In the genomic region with DNA sequence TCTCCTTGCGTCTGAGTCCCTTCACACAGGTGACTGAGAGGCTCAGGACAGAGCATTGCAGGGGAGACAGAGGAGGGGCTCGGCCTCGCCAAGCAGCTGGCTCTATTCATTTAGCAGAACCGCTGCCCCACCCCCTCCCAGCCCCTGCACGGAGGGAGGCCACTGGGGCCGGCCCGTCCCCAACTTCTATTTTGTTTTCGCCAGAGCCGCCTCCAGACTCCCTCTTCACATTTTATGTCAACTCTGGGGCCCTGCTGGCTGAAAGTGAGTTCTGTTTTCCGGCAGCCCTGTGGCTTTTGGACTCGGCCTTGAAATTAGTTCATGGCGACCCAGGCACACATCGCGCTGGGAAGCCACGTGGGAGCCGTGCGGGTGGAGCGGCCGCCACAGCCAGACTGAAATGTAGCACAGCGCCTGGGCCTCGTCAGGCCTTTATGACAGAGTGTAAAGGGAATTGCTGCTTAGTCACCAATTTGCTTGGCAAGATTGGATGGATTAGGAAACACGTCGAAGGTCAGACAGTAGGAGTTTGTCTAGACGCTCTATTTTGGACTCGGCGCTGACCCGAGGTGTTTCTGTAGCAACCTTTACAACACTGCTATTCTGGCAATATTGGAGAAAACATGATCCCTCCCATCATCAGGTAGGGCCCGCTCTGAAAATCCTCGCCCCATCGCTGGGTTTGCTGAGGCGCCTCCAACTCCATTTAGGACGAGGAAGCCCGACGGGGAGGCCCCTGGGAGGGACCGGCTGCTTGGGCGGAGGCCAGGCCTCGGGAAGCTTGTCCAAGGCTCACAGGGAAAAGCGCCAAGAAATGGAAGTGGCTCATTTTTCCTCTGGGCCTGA, we compare ENCODE assay signal across 9 cellular contexts.
A peak's percentile ranks its signal among the peaks of the same experiment; 100 is the strongest.
DNase-seq lines count a peak whose midpoint lies in the region; ATAC-seq, FAIRE-seq and TF ChIP-seq lines count a peak whose summit lies in the region.
"Had no signal": no experiment of that assay in that cellular context is flagged by ENCODE, and none has a peak within 500 bp of the region (broad histone marks: within the 10 kb centered on the region; RNA-seq: fewer than 3 reads in every experiment).

No MANE protein-coding gene starts in this region.

- WGBS in mesenchymal stem cell: 44% methylated on average over 38 of the region's 38 CpGs

- no peak overlapping the region for H3K4me3 Mint-ChIP-seq in activated T-helper 1 cell treated with anti-CD3 and anti-CD28 coated beads, Interleukin-12 subunit alpha, Interleukin-12 subunit beta, Interleukin-2, Interleukin-4 antibody, amounts not matched to agents 30 ng/mL and 10 ng/mL and 1 ng/mL, durations not matched to agents 14 hours and 24 hours and 36 hours

- H2BK12ac ChIP-seq in mesenchymal stem cell (ENCODE audit: low read length in 2 of 2): no peak overlapping the region

- H3K18ac ChIP-seq in mesenchymal stem cell (ENCODE audit: low read depth in 1 of 2, low read length in 2 of 2): no peak overlapping the region

- H2BK120ac ChIP-seq in mesenchymal stem cell (ENCODE audit: low read depth, low read length): no peak overlapping the region

- H3K4me3 ChIP-seq in endothelial cell of umbilical vein (replicated peaks in 1 of 3; ENCODE audit: insufficient read depth in 1 of 3, low read depth in 1 of 3, low read length in 3 of 3) (no peak overlapping the region), mesenchymal stem cell (ENCODE audit: insufficient read depth in 1 of 2, low read depth in 1 of 2, low read length in 2 of 2) (no peak overlapping the region), upper lobe of right lung (no peak overlapping the region)

- no peaks in the 10 kb centered on the region for H3K36me3 ChIP-seq in endothelial cell of umbilical vein (ENCODE audit: control insufficient read depth in 2 of 2, extremely low read depth in 1 of 2, insufficient read depth in 2 of 2, low read length in 2 of 2)
- H3K36me3 ChIP-seq in mesenchymal stem cell (ENCODE audit: control insufficient read depth in 1 of 2, insufficient read depth in 2 of 2, low read depth in 1 of 2, low read length in 2 of 2): no peaks in the 10 kb centered on the region
- no peaks in the 10 kb centered on the region for H3K36me3 ChIP-seq in upper lobe of right lung

- H3K4me1 ChIP-seq in endothelial cell of umbilical vein (ENCODE audit: control insufficient read depth, extremely low read depth, insufficient read depth, low read length) (no peaks in the 10 kb centered on the region), mesenchymal stem cell (ENCODE audit: control insufficient read depth, insufficient read depth, low read depth, low read length) (peaks cover 13% of the 10 kb centered on the region), upper lobe of right lung (no peaks in the 10 kb centered on the region)

- no peak for FAIRE-seq in endothelial cell of umbilical vein (lab: Jason Lieb, UNC)

- no peaks in the 10 kb centered on the region for H3K9me1 ChIP-seq in endothelial cell of umbilical vein (replicated peaks; ENCODE audit: control insufficient read depth, extremely low read depth, insufficient read depth, low read length)

- TF ChIP-seq CTCF in endothelial cell of umbilical vein (IDR thresholded peaks at IDR 0.05; ENCODE audit: extremely low read depth in 1 of 2, insufficient read depth in 1 of 2, low read depth in 1 of 2, low read length in 2 of 2): no peak
- TF ChIP-seq CTCF in upper lobe of right lung (IDR thresholded peaks at IDR 0.05): no peak

- no peak overlapping the region for H4K8ac ChIP-seq in mesenchymal stem cell (ENCODE audit: low read length)

- dilution Hi-C loops in endothelial cell of umbilical vein (cut with MboI; ENCODE audit: extremely low pct_ligation_motif_present, low sequenced_read_pairs): no loop called here

- H3K4me2 ChIP-seq in endothelial cell of umbilical vein (ENCODE audit: insufficient read depth, low read length) (no peak overlapping the region), mesenchymal stem cell (ENCODE audit: low read length, poor library complexity, severe bottlenecking) (no peak overlapping the region)

- no peak overlapping the region for H3K27ac Mint-ChIP-seq in activated T-helper 1 cell treated with anti-CD3 and anti-CD28 coated beads, Interleukin-12 subunit alpha, Interleukin-12 subunit beta, Interleukin-2, Interleukin-4 antibody, amounts not matched to agents 30 ng/mL and 10 ng/mL and 1 ng/mL, durations not matched to agents 14 hours and 24 hours and 36 hours

- H3K9me3 ChIP-seq in endothelial cell of umbilical vein (replicated peaks; ENCODE audit: control insufficient read depth, insufficient read depth, low read length): no peaks in the 10 kb centered on the region
- peaks cover 23% of the 10 kb centered on the region for H3K9me3 ChIP-seq in mesenchymal stem cell (ENCODE audit: control insufficient read depth, low read length)
- no peaks in the 10 kb centered on the region for H3K9me3 ChIP-seq in upper lobe of right lung

- no TSS peak for BruUV-seq in endothelial cell of umbilical vein (replicated peaks; lab: Mats Ljungman, UMichigan)

- H3K23ac ChIP-seq in mesenchymal stem cell (ENCODE audit: low read length in 2 of 2): no peak overlapping the region

- TF ChIP-seq POLR2A in endothelial cell of umbilical vein (IDR thresholded peaks at IDR 0.05; ENCODE audit: low read depth, low read length): no peak

- no peaks in the 10 kb centered on the region for H3K79me2 ChIP-seq in endothelial cell of umbilical vein (ENCODE audit: control insufficient read depth, insufficient read depth, low read length)

- DNase-seq in NCI-H2196 (lab: John Stamatoyannopoulos, UW; ENCODE audit: unreplicated experiment): peak; percentile 48
- no peak for DNase-seq in NCI-H2196 treated with DMSO at 0.1 percent for 48 hours (lab: John Stamatoyannopoulos, UW; ENCODE audit: unreplicated experiment)
- peak; percentile 3 for DNase-seq in endothelial cell of umbilical vein (ENCODE audit: low read depth, low spot score)
- peak; percentile 82 for DNase-seq in mesenchymal stem cell
- peak; percentile 77 for DNase-seq in upper lobe of right lung
- DNase-seq in SW 1271 (lab: John Stamatoyannopoulos, UW): no peak
- no peak for DNase-seq in activated T-helper 1 cell treated with anti-CD3 and anti-CD28 coated beads, Interleukin-12 subunit alpha, Interleukin-12 subunit beta, Interleukin-2, Interleukin-4 antibody, amounts not matched to agents 30 ng/mL and 10 ng/mL and 1 ng/mL, durations not matched to agents 14 hours and 24 hours and 36 hours (ENCODE audit: low spot score)
- DNase-seq: NCI-H1930 had no signal

- intact Hi-C loops in endothelial cell of umbilical vein (cut with micrococcal nuclease): no loop called here
- intact Hi-C loops in upper lobe of right lung (cut with DNase I): no loop called here
- intact Hi-C loops in activated T-helper 1 cell treated with anti-CD3 and anti-CD28 coated beads, Interleukin-12 subunit alpha, Interleukin-12 subunit beta, Interleukin-2, Interleukin-4 antibody, amounts not matched to agents 30 ng/mL and 10 ng/mL and 1 ng/mL, durations not matched to agents 14 hours and 24 hours and 36 hours (cut with micrococcal nuclease): no loop called here

- H3K9me3 Mint-ChIP-seq in activated T-helper 1 cell treated with anti-CD3 and anti-CD28 coated beads, Interleukin-12 subunit alpha, Interleukin-12 subunit beta, Interleukin-2, Interleukin-4 antibody, amounts not matched to agents 30 ng/mL and 10 ng/mL and 1 ng/mL, durations not matched to agents 14 hours and 24 hours and 36 hours: peaks cover 4% of the 10 kb centered on the region

- peaks cover 23% of the 10 kb centered on the region for H3K27me3 Mint-ChIP-seq in activated T-helper 1 cell treated with anti-CD3 and anti-CD28 coated beads, Interleukin-12 subunit alpha, Interleukin-12 subunit beta, Interleukin-2, Interleukin-4 antibody, amounts not matched to agents 30 ng/mL and 10 ng/mL and 1 ng/mL, durations not matched to agents 14 hours and 24 hours and 36 hours (ENCODE audit: insufficient read depth)

- no peak overlapping the region for H2AFZ ChIP-seq in endothelial cell of umbilical vein (ENCODE audit: low read depth, low read length)
- peak overlapping the region; percentile 7 for H2AFZ ChIP-seq in mesenchymal stem cell (ENCODE audit: low read depth, low read length)

- H4K91ac ChIP-seq in mesenchymal stem cell (ENCODE audit: low read length): no peak overlapping the region

- H2AK5ac ChIP-seq in mesenchymal stem cell (ENCODE audit: low read length, severe bottlenecking): no peak overlapping the region

- H3K27ac ChIP-seq in endothelial cell of umbilical vein (ENCODE audit: insufficient read depth, low read depth, low read length) (no peak overlapping the region), mesenchymal stem cell (ENCODE audit: low read length, poor library complexity, severe bottlenecking) (no peak overlapping the region), upper lobe of right lung (peak overlapping the region; percentile 37)

- no peaks in the 10 kb centered on the region for H3K36me3 Mint-ChIP-seq in activated T-helper 1 cell treated with anti-CD3 and anti-CD28 coated beads, Interleukin-12 subunit alpha, Interleukin-12 subunit beta, Interleukin-2, Interleukin-4 antibody, amounts not matched to agents 30 ng/mL and 10 ng/mL and 1 ng/mL, durations not matched to agents 14 hours and 24 hours and 36 hours (ENCODE audit: low read depth)

- H3K4me1 Mint-ChIP-seq in activated T-helper 1 cell treated with anti-CD3 and anti-CD28 coated beads, Interleukin-12 subunit alpha, Interleukin-12 subunit beta, Interleukin-2, Interleukin-4 antibody, amounts not matched to agents 30 ng/mL and 10 ng/mL and 1 ng/mL, durations not matched to agents 14 hours and 24 hours and 36 hours (ENCODE audit: low read depth): no peaks in the 10 kb centered on the region

- POLR2A ChIA-PET in endothelial cell of umbilical vein (lab: Charles Lee): no interaction called here

- no peak overlapping the region for H3K4ac ChIP-seq in mesenchymal stem cell (ENCODE audit: low read depth in 1 of 2, low read length in 2 of 2)

- no peaks in the 10 kb centered on the region for H3K79me1 ChIP-seq in mesenchymal stem cell (replicated peaks; ENCODE audit: low read length, poor library complexity, severe bottlenecking)

- peaks cover 0 to 7% of the 10 kb centered on the region in 2 experiments for H3K27me3 ChIP-seq in endothelial cell of umbilical vein (ENCODE audit: control insufficient read depth in 2 of 2, insufficient read depth in 2 of 2, low read length in 2 of 2)
- H3K27me3 ChIP-seq in mesenchymal stem cell (ENCODE audit: control insufficient read depth in 1 of 2, insufficient read depth in 1 of 2, low read length in 2 of 2): peaks cover 17 to 75% of the 10 kb centered on the region in 2 experiments
- H3K27me3 ChIP-seq in upper lobe of right lung: peaks cover 5% of the 10 kb centered on the region

- CTCF ChIA-PET in endothelial cell of umbilical vein (lab: Charles Lee): no interaction called here

- no peak overlapping the region for H2BK15ac ChIP-seq in mesenchymal stem cell (ENCODE audit: low read depth, poor library complexity, severe bottlenecking)

- no peak overlapping the region for H2BK5ac ChIP-seq in mesenchymal stem cell (ENCODE audit: low read depth, low read length, poor library complexity, severe bottlenecking)

- H3K9ac ChIP-seq in endothelial cell of umbilical vein (replicated peaks; ENCODE audit: extremely low read depth, insufficient read depth, low read length): no peak overlapping the region
- H3K9ac ChIP-seq in mesenchymal stem cell (ENCODE audit: low read length): peak overlapping the region; percentile 45

- no peak overlapping the region for H3K14ac ChIP-seq in mesenchymal stem cell (ENCODE audit: low read length in 2 of 2)

- H4K20me1 ChIP-seq in endothelial cell of umbilical vein (replicated peaks; ENCODE audit: control insufficient read depth, extremely low read depth, insufficient read depth, low read length): no peaks in the 10 kb centered on the region

- peak; percentile 65 for ATAC-seq in upper lobe of right lung
- ATAC-seq in HG03159 (IDR thresholded peaks at IDR 0.05; ENCODE audit: unreplicated experiment): no peak

Comparison
In these comparisons a context has a peak if more than half of its experiments do, and no peak if none do; other contexts are left out.
1. DNase-seq: peak in NCI-H2196 (single experiment), endothelial cell of umbilical vein (single experiment), mesenchymal stem cell (single experiment) and upper lobe of right lung (single experiment); none in NCI-H2196 treated with DMSO at 0.1 percent for 48 hours (single experiment), SW 1271 (0 of 2) and activated T-helper 1 cell treated with anti-CD3 and anti-CD28 coated beads, Interleukin-12 subunit alpha, Interleukin-12 subunit beta, Interleukin-2, Interleukin-4 antibody, amounts not matched to agents 30 ng/mL and 10 ng/mL and 1 ng/mL, durations not matched to agents 14 hours and 24 hours and 36 hours (single experiment).